In the genomic region with DNA sequence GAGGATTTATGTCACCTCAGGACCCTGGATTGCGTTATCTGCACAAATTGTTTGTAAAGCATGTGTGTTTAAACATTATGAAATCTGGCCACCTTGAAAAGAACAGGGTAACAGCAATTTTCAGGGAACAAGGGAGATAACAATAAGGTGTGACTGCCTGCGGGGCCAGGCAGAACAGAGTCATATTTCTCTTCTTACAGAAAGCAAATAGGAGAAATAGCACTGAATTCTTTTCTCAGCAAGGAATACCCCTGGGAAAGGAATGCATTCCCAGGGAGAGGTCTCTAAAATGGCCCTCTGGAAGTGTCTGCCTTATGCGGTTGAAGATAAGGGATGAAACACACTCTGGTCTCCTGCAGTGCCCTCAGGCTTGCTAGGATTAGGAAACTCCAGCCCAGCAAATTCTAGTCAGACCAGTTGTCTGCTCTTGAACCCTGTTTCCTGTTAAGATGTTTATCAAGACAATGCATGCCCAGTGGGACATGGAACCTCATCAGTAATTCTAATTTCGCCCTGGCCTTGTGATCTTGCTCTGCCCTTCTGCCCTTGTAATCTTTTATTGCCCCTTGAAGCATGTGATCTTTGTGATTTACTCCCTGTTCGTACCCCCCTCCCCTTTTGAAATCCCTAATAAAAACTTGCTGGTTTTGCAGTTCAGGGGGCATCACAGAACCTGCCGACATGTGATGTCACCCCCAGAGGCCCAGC, we compare ENCODE assay signal across 1 cellular context.
A peak's percentile ranks its signal among the peaks of the same experiment; 100 is the strongest.
TF ChIP-seq lines count a peak whose summit lies in the region.
"Not testable (repeated sequence)": the region's sequence is repeated elsewhere in the genome, so short reads cannot be mapped to it uniquely, and the experiment has no call there.

No MANE protein-coding gene starts in this region.

TF ChIP-seq in HepG2, 621 proteins besides CTCF, POLR2A, EP300 and RAD21:
- TF ChIP-seq, protein P1, sequence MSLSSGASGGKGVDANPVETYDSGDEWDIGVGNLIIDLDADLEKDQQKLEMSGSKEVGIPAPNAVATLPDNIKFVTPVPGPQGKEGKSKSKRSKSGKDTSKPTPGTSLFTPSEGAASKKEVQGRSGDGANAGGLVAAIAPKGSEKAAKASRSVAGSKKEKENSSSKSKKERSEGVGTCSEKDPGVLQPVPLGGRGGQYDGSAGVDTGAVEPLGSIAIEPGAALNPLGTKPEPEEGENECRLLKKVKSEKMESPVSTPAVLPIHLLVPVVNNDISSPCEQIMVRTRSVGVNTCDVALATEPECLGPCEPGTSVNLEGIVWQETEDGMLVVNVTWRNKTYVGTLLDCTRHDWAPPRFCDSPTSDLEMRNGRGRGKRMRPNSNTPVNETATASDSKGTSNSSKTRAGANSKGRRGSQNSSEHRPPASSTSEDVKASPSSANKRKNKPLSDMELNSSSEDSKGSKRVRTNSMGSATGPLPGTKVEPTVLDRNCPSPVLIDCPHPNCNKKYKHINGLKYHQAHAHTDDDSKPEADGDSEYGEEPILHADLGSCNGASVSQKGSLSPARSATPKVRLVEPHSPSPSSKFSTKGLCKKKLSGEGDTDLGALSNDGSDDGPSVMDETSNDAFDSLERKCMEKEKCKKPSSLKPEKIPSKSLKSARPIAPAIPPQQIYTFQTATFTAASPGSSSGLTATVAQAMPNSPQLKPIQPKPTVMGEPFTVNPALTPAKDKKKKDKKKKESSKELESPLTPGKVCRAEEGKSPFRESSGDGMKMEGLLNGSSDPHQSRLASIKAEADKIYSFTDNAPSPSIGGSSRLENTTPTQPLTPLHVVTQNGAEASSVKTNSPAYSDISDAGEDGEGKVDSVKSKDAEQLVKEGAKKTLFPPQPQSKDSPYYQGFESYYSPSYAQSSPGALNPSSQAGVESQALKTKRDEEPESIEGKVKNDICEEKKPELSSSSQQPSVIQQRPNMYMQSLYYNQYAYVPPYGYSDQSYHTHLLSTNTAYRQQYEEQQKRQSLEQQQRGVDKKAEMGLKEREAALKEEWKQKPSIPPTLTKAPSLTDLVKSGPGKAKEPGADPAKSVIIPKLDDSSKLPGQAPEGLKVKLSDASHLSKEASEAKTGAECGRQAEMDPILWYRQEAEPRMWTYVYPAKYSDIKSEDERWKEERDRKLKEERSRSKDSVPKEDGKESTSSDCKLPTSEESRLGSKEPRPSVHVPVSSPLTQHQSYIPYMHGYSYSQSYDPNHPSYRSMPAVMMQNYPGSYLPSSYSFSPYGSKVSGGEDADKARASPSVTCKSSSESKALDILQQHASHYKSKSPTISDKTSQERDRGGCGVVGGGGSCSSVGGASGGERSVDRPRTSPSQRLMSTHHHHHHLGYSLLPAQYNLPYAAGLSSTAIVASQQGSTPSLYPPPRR (CRISPR knock-in tag; IDR thresholded peaks at IDR 0.05; ENCODE audit: borderline replicate concordance): peak; percentile 24; the same call in 1 of the 2 replicates
- TF ChIP-seq SIX4 (CRISPR knock-in tag; IDR thresholded peaks at IDR 0.05) (peak; percentile 18; the same call in 1 of the 2 replicates), CEBPB (IDR thresholded peaks at IDR 0.05; ENCODE audit: borderline replicate concordance, low read depth, low read length) (peak; percentile 58; the same call in 1 of the 2 replicates), CEBPG (CRISPR knock-in tag; IDR thresholded peaks at IDR 0.05) (peak; percentile 43; the same call in 1 of the 2 replicates), SOX5 (CRISPR knock-in tag; IDR thresholded peaks at IDR 0.05; ENCODE audit: borderline replicate concordance) (peak; percentile 34; the same call in 1 of the 2 replicates), GATAD2A (CRISPR knock-in tag; IDR thresholded peaks at IDR 0.05) (peak; percentile 59), FOXA3 (CRISPR knock-in tag; IDR thresholded peaks at IDR 0.05) (peak; percentile 30; the same call in 1 of the 2 replicates), SOX13 (CRISPR knock-in tag; conservative IDR thresholded peaks at IDR 0.05 in 1 of 2, IDR thresholded peaks at IDR 0.05 in 1 of 2) (peak in 1 of 2 experiments; percentile 74; a peak in 2 of 4 replicates), FOXJ3 (CRISPR knock-in tag; IDR thresholded peaks at IDR 0.05; ENCODE audit: borderline replicate concordance) (peak; percentile 31; the same call in 1 of the 2 replicates), FOXP1 (CRISPR knock-in tag; IDR thresholded peaks at IDR 0.05) (0 out of 2 replicates have a peak, but pooled peaks have one; percentile 11), RARA (CRISPR knock-in tag; IDR thresholded peaks at IDR 0.05) (0 out of 2 replicates have a peak, but pooled peaks have one; percentile 9), SOX6 (CRISPR knock-in tag; IDR thresholded peaks at IDR 0.05) (peak; percentile 70), BCL6 (CRISPR knock-in tag; IDR thresholded peaks at IDR 0.05) (peak; percentile 59)
- not testable (repeated sequence) for TF ChIP-seq SOX13, FOXP1, SOX6 (IDR thresholded peaks at IDR 0.05)
- TF ChIP-seq, protein P2, sequence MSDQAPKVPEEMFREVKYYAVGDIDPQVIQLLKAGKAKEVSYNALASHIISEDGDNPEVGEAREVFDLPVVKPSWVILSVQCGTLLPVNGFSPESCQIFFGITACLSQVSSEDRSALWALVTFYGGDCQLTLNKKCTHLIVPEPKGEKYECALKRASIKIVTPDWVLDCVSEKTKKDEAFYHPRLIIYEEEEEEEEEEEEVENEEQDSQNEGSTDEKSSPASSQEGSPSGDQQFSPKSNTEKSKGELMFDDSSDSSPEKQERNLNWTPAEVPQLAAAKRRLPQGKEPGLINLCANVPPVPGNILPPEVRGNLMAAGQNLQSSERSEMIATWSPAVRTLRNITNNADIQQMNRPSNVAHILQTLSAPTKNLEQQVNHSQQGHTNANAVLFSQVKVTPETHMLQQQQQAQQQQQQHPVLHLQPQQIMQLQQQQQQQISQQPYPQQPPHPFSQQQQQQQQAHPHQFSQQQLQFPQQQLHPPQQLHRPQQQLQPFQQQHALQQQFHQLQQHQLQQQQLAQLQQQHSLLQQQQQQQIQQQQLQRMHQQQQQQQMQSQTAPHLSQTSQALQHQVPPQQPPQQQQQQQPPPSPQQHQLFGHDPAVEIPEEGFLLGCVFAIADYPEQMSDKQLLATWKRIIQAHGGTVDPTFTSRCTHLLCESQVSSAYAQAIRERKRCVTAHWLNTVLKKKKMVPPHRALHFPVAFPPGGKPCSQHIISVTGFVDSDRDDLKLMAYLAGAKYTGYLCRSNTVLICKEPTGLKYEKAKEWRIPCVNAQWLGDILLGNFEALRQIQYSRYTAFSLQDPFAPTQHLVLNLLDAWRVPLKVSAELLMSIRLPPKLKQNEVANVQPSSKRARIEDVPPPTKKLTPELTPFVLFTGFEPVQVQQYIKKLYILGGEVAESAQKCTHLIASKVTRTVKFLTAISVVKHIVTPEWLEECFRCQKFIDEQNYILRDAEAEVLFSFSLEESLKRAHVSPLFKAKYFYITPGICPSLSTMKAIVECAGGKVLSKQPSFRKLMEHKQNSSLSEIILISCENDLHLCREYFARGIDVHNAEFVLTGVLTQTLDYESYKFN (CRISPR knock-in tag; conservative IDR thresholded peaks at IDR 0.05): 0 out of 2 replicates have a peak, but pooled peaks have one; percentile 24
